In genomic region chr1:69985901-69986439, GRCh38 we compare ENCODE assay signal across 1 cellular context.
TF ChIP-seq lines count a peak whose summit lies in the region.

No MANE protein-coding gene starts in this region.

TF ChIP-seq in HEK293, 187 proteins besides CTCF, POLR2A, EP300 and RAD21 (continued from another document):
- TF ChIP-seq PRDM10 (tag by site-specific recombination; IDR thresholded peaks at IDR 0.05) (peak; percentile 58), HOXC10 (CRISPR knock-in tag; IDR thresholded peaks at IDR 0.05) (no peak), OSR2 (tag by site-specific recombination; IDR thresholded peaks at IDR 0.05) (no peak)
